ENCODE assay signal across 34 cellular contexts in genomic region chr9:98634680-98635079, GRCh38.
"Had no signal": no experiment of that assay in that cellular context is flagged by ENCODE, and none has a peak within 500 bp of the region (broad histone marks: within the 10 kb centered on the region; RNA-seq: fewer than 3 reads in every experiment).

No MANE protein-coding gene starts in this region.

- ATAC-seq: activated CD8-positive, alpha-beta T cell treated with anti-CD3 and anti-CD28 coated beads for 36 hours; activated T-cell treated with anti-CD3 and anti-CD28 coated beads, Interleukin-2, amount 50 U/mL, for 72 hours; activated T-helper 17 cell treated with anti-CD3 and anti-CD28 coated beads, Interleukin-2, amount 50 U/mL, for 72 hours; Right ventricle myocardium inferior; SK-N-SH treated with all-trans-retinoic acid at 6 μM for 48 hours; T-cell; T-helper 17 cell had no signal

- H3K27me3 ChIP-seq: brain microvascular endothelial cell, MG63 had no signal

- H3K27ac ChIP-seq: brain microvascular endothelial cell, PC-9, RWPE1 had no signal

- H3K9me3 ChIP-seq: MG63 had no signal

- H3K4me3 ChIP-seq: MG63, PC-9 had no signal

- H3K4me2 ChIP-seq: PC-9 had no signal

- H3K36me3 ChIP-seq: brain microvascular endothelial cell, MG63 had no signal

- H2AFZ ChIP-seq: PC-9 had no signal

- FAIRE-seq: RCC 7860 had no signal

- DNase-seq: activated CD4-positive, alpha-beta T cell treated with anti-CD3 and anti-CD28 coated beads, Interleukin-2, amount 10 ng/mL, durations not matched to agents 24 days and 14 days; activated CD4-positive, alpha-beta T cell treated with anti-CD3 and anti-CD28 coated beads, Interleukin-2, amount 50 U/mL, for 4 hours; activated CD8-positive, alpha-beta T cell treated with anti-CD3 and anti-CD28 coated beads for 36 hours; activated effector memory CD4-positive, alpha-beta T cell treated with anti-CD3 and anti-CD28 coated beads, Interleukin-2, amount 50 U/mL, for 16 hours; activated naive CD4-positive, alpha-beta T cell; activated naive CD4-positive, alpha-beta T cell treated with anti-CD3 and anti-CD28 coated beads, Interleukin-2, amount 50 U/mL, for 16 hours; activated naive CD8-positive, alpha-beta T cell treated with anti-CD3 and anti-CD28 coated beads for 36 hours; activated T-cell treated with anti-CD3 and anti-CD28 coated beads, Interleukin-2, amount 50 U/mL, for 1 hour; activated T-cell treated with anti-CD3 and anti-CD28 coated beads, Interleukin-2, amount 50 U/mL, for 72 hours; amniotic stem cell; aorta; brain microvascular endothelial cell; central memory CD4-positive, alpha-beta T cell; Kasumi-1; MG63; NCI-H1048; NCI-H1105 treated with DMSO at 0.1 percent for 48 hours; NCI-H1436; NCI-H1694; NCI-H1930; NCI-H2081 treated with DMSO at 0.1 percent for 48 hours; NCI-H446 treated with DMSO at 0.1 percent for 48 hours; NCI-H524; NCI-H69; NK-92 treated with Interleukin-12 subunit alpha and Interleukin-12 subunit beta, amount 100 ng/mL, for 24 hours; SIG-M5; T-cell; T-helper 17 cell had no signal
